Comparison of ENCODE assay signal across 8 cellular contexts in genomic region chr13:51444922-51445321, GRCh38. TPM values are rescaled to one million over a fixed set of nuclear protein-coding genes. Genes with fewer than 3 reads are reported as not detected.
DNase-seq lines count a peak whose midpoint lies in the region; ATAC-seq and TF ChIP-seq lines count a peak whose summit lies in the region.

No MANE protein-coding gene starts in this region.

- DNase-seq in left ventricle myocardium inferior (no peak), left cardiac atrium (no peak), SK-N-MC (ENCODE audit: low read depth, low spot score) (no peak), foreskin keratinocyte (no peak), middle frontal gyrus (ENCODE audit: extremely low spot score, low spot score) (no peak)
- no peak for DNase-seq in activated naive CD8-positive, alpha-beta T cell treated with anti-CD3 and anti-CD28 coated beads, Interleukin-2, amount 50 U/mL, for 24 hours

- no peak overlapping the region for H3K4me3 ChIP-seq in left ventricle myocardium inferior
- no peak overlapping the region for H3K4me3 ChIP-seq in SK-N-MC

- intact Hi-C loops in left ventricle myocardium inferior (cut with micrococcal nuclease) (no loop called here), left cardiac atrium (cut with DNase I) (loop anchor here in 1 of 2 donors (10.0 kb wide), 1 partner anchor 290 kb away; no protein-coding TSS in a partner anchor)

- H3K27ac ChIP-seq in left ventricle myocardium inferior (replicated peaks): no peak overlapping the region
- peak overlapping the region; percentile 49; the same call in 1 of the 2 replicates for H3K27ac ChIP-seq in SK-N-MC
- no peak overlapping the region for H3K27ac ChIP-seq in foreskin keratinocyte

- TF ChIP-seq CTCF in left ventricle myocardium inferior (IDR thresholded peaks at IDR 0.05; ENCODE audit: borderline replicate concordance): peak; percentile 40
- TF ChIP-seq CTCF in foreskin keratinocyte (conservative IDR thresholded peaks at IDR 0.05): peak; percentile 67

- peaks cover 21% of the 10 kb centered on the region for H3K4me1 Mint-ChIP-seq in activated naive CD8-positive, alpha-beta T cell treated with anti-CD3 and anti-CD28 coated beads, Interleukin-2, amount 50 U/mL, for 24 hours

- H3K27ac Mint-ChIP-seq in activated naive CD8-positive, alpha-beta T cell treated with anti-CD3 and anti-CD28 coated beads, Interleukin-2, amount 50 U/mL, for 24 hours: no peak overlapping the region

- H3K9ac ChIP-seq in SK-N-MC (ENCODE audit: insufficient read length): no peak overlapping the region

- H3K4me3 Mint-ChIP-seq in activated naive CD8-positive, alpha-beta T cell treated with anti-CD3 and anti-CD28 coated beads, Interleukin-2, amount 50 U/mL, for 24 hours: no peak overlapping the region

- H3K27me3 ChIP-seq in left ventricle myocardium inferior (ENCODE audit: low read depth) (no peaks in the 10 kb centered on the region), foreskin keratinocyte (no peaks in the 10 kb centered on the region)

- no peaks in the 10 kb centered on the region for H3K9me3 Mint-ChIP-seq in activated naive CD8-positive, alpha-beta T cell treated with anti-CD3 and anti-CD28 coated beads, Interleukin-2, amount 50 U/mL, for 24 hours

- H3K4me1 ChIP-seq in left ventricle myocardium inferior (peaks cover 10% of the 10 kb centered on the region), foreskin keratinocyte (peaks cover 8% of the 10 kb centered on the region)

- ATAC-seq in left cardiac atrium (no peak), foreskin keratinocyte (no peak), GM19455 (IDR thresholded peaks at IDR 0.05; ENCODE audit: unreplicated experiment) (no peak), HG03565 (IDR thresholded peaks at IDR 0.05; ENCODE audit: unreplicated experiment) (no peak)
- no peak for ATAC-seq in activated naive CD8-positive, alpha-beta T cell treated with anti-CD3 and anti-CD28 coated beads, Interleukin-2, amount 50 U/mL, for 24 hours

- peaks cover 21% of the 10 kb centered on the region for H3K36me3 Mint-ChIP-seq in activated naive CD8-positive, alpha-beta T cell treated with anti-CD3 and anti-CD28 coated beads, Interleukin-2, amount 50 U/mL, for 24 hours (ENCODE audit: low read depth)

- H3K9me3 ChIP-seq in left ventricle myocardium inferior (replicated peaks): no peaks in the 10 kb centered on the region
- H3K9me3 ChIP-seq in SK-N-MC (ENCODE audit: low read depth, low read length): no peaks in the 10 kb centered on the region

- no peaks in the 10 kb centered on the region for H3K27me3 Mint-ChIP-seq in activated naive CD8-positive, alpha-beta T cell treated with anti-CD3 and anti-CD28 coated beads, Interleukin-2, amount 50 U/mL, for 24 hours

- H3K36me3 ChIP-seq in left ventricle myocardium inferior (peaks cover 22% of the 10 kb centered on the region), SK-N-MC (ENCODE audit: insufficient read depth, low read length) (peaks cover 50% of the 10 kb centered on the region)

RNA-seq across cellular contexts. Expression of gene INTS6, which starts 7.9 kb away (rescaled TPM):
- total RNA-seq in left ventricle myocardium inferior (23.1 TPM), left cardiac atrium (10 to 100 TPM; 23.9 to 25.3 TPM), foreskin keratinocyte (37.9 and 38.2 TPM in 2 replicates)
- 7.8 and 9.9 TPM in 2 replicates for polyA plus RNA-seq in foreskin keratinocyte
